In genomic region chr10:30929231-30929820, GRCh38 we compare ENCODE assay signal across 8 cellular contexts.
DNase-seq lines count a peak whose midpoint lies in the region; ATAC-seq and TF ChIP-seq lines count a peak whose summit lies in the region.
"Not testable (repeated sequence)": the region's sequence is repeated elsewhere in the genome, so short reads cannot be mapped to it uniquely, and the experiment has no call there.

No MANE protein-coding gene starts in this region.

- not testable (repeated sequence) for TF ChIP-seq CTCF in CD4-positive, alpha-beta T cell (IDR thresholded peaks at IDR 0.05); NB4 (IDR thresholded peaks at IDR 0.05; ENCODE audit: low read depth, low read length)

- not testable (repeated sequence) for H3K4me3 ChIP-seq in NB4 (ENCODE audit: low read depth, low read length)

- not testable (repeated sequence) for H3K9me3 Mint-ChIP-seq in CD4-positive, alpha-beta T cell; stimulated activated naive CD8-positive, alpha-beta T cell treated with anti-CD3 and anti-CD28 coated beads, Interleukin-15, Interleukin-2, amounts not matched to agents 100 ng/mL and 50 ng/mL, for 24 hours
- H3K9me3 Mint-ChIP-seq in activated naive CD4-positive, alpha-beta T cell treated with anti-CD3 and anti-CD28 coated beads, Interleukin-2, amount 50 U/mL, for 24 hours = peaks cover 11% of the 10 kb centered on the region

- not testable (repeated sequence) for H3K9me3 ChIP-seq in CD4-positive, alpha-beta T cell (ENCODE audit: control insufficient read depth, low read length)

- H3K36me3 Mint-ChIP-seq in CD4-positive, alpha-beta T cell (ENCODE audit: low read depth) = peaks cover 35% of the 10 kb centered on the region
- H3K36me3 Mint-ChIP-seq in activated naive CD4-positive, alpha-beta T cell treated with anti-CD3 and anti-CD28 coated beads, Interleukin-2, amount 50 U/mL, for 24 hours = peaks cover 22% of the 10 kb centered on the region
- H3K36me3 Mint-ChIP-seq in stimulated activated naive CD8-positive, alpha-beta T cell treated with anti-CD3 and anti-CD28 coated beads, Interleukin-15, Interleukin-2, amounts not matched to agents 100 ng/mL and 50 ng/mL, for 24 hours (ENCODE audit: low read depth) = peaks cover 13% of the 10 kb centered on the region

- H3K4me1 Mint-ChIP-seq in CD4-positive, alpha-beta T cell (ENCODE audit: low read depth) = peaks cover 11% of the 10 kb centered on the region
- peaks cover 11% of the 10 kb centered on the region for H3K4me1 Mint-ChIP-seq in activated naive CD4-positive, alpha-beta T cell treated with anti-CD3 and anti-CD28 coated beads, Interleukin-2, amount 50 U/mL, for 24 hours
- peaks cover 12% of the 10 kb centered on the region for H3K4me1 Mint-ChIP-seq in stimulated activated naive CD8-positive, alpha-beta T cell treated with anti-CD3 and anti-CD28 coated beads, Interleukin-15, Interleukin-2, amounts not matched to agents 100 ng/mL and 50 ng/mL, for 24 hours (ENCODE audit: low read depth)

- H3K27me3 Mint-ChIP-seq in CD4-positive, alpha-beta T cell; activated naive CD4-positive, alpha-beta T cell treated with anti-CD3 and anti-CD28 coated beads, Interleukin-2, amount 50 U/mL, for 24 hours; stimulated activated naive CD8-positive, alpha-beta T cell treated with anti-CD3 and anti-CD28 coated beads, Interleukin-15, Interleukin-2, amounts not matched to agents 100 ng/mL and 50 ng/mL, for 24 hours: not testable (repeated sequence)

- POLR2A ChIA-PET in CD4-positive, alpha-beta T cell (lab: Charles Lee) = interaction anchor here (1.6 kb wide), 1 partner anchor 103 kb away, joined by 5 read pairs; the partner anchor contains the start of gene ZNF438

- CTCF ChIA-PET in CD4-positive, alpha-beta T cell (lab: Charles Lee) = not testable (repeated sequence)

- intact Hi-C loops in CD4-positive, alpha-beta T cell (cut with DNase I, micrococcal nuclease) = not testable (repeated sequence)

- DNase-seq in CD4-positive, alpha-beta T cell = peak in 2 of 10 experiments; percentile 0 to 4
- DNase-seq in NB4 (ENCODE audit: low read depth) (peak; percentile 5), left kidney (ENCODE audit: low read depth, low spot score) (peak; percentile 25)
- peak; percentile 58 for DNase-seq in activated CD8-positive, alpha-beta memory T cell treated with anti-CD3 and anti-CD28 coated beads for 24 hours

- H3K4me3 Mint-ChIP-seq in CD4-positive, alpha-beta T cell = peak overlapping the region; percentile 76
- peak overlapping the region; percentile 78 for H3K4me3 Mint-ChIP-seq in activated naive CD4-positive, alpha-beta T cell treated with anti-CD3 and anti-CD28 coated beads, Interleukin-2, amount 50 U/mL, for 24 hours
- peak overlapping the region; percentile 63 for H3K4me3 Mint-ChIP-seq in stimulated activated naive CD8-positive, alpha-beta T cell treated with anti-CD3 and anti-CD28 coated beads, Interleukin-15, Interleukin-2, amounts not matched to agents 100 ng/mL and 50 ng/mL, for 24 hours

- H3K27ac ChIP-seq in CD4-positive, alpha-beta T cell (ENCODE audit: low read depth, low read length) = not testable (repeated sequence)

- ATAC-seq in CD4-positive, alpha-beta T cell (ENCODE audit: poor library complexity) = not testable (repeated sequence)
- peak; percentile 39 for ATAC-seq in GM19397 (IDR thresholded peaks at IDR 0.05; ENCODE audit: unreplicated experiment)
- peak; percentile 22 for ATAC-seq in HG03045 (IDR thresholded peaks at IDR 0.05; ENCODE audit: unreplicated experiment)

- not testable (repeated sequence) for TF ChIP-seq POLR2A in NB4 (IDR thresholded peaks at IDR 0.05; ENCODE audit: extremely low read depth, insufficient read length)

- peak overlapping the region; percentile 74 for H3K27ac Mint-ChIP-seq in CD4-positive, alpha-beta T cell
- peak overlapping the region; percentile 66 for H3K27ac Mint-ChIP-seq in activated naive CD4-positive, alpha-beta T cell treated with anti-CD3 and anti-CD28 coated beads, Interleukin-2, amount 50 U/mL, for 24 hours
- peak overlapping the region; percentile 68 for H3K27ac Mint-ChIP-seq in stimulated activated naive CD8-positive, alpha-beta T cell treated with anti-CD3 and anti-CD28 coated beads, Interleukin-15, Interleukin-2, amounts not matched to agents 100 ng/mL and 50 ng/mL, for 24 hours

- not testable (repeated sequence) for H3K27me3 ChIP-seq in CD4-positive, alpha-beta T cell (ENCODE audit: control insufficient read depth, insufficient read depth, low read length)
